ENCODE assay signal across 1 cellular context in genomic region chr1:177355575-177355974, GRCh38.
TF ChIP-seq lines count a peak whose summit lies in the region.

No MANE protein-coding gene starts in this region.

TF ChIP-seq in HepG2, 621 proteins besides CTCF, POLR2A, EP300 and RAD21 (continued from another document):
- no peak for TF ChIP-seq ZNF512 (CRISPR knock-in tag; IDR thresholded peaks at IDR 0.05)
- no peak for TF ChIP-seq SRSF9 (IDR thresholded peaks at IDR 0.05; ENCODE audit: borderline replicate concordance, insufficient read depth, low read depth, low read length, poor library complexity, severe bottlenecking)
- peak; percentile 62 for TF ChIP-seq SMC3 (IDR thresholded peaks at IDR 0.05; ENCODE audit: low read length)
- TF ChIP-seq STAG1 (CRISPR knock-in tag; IDR thresholded peaks at IDR 0.05) = peak; percentile 50
- TF ChIP-seq ZNF629 (CRISPR knock-in tag; conservative IDR thresholded peaks at IDR 0.05) = no peak
- no peak for TF ChIP-seq THAP7 (CRISPR knock-in tag; IDR thresholded peaks at IDR 0.05)
- TF ChIP-seq ZNF34 (CRISPR knock-in tag; IDR thresholded peaks at IDR 0.05; ENCODE audit: borderline replicate concordance) = no peak
- TF ChIP-seq, protein P1, sequence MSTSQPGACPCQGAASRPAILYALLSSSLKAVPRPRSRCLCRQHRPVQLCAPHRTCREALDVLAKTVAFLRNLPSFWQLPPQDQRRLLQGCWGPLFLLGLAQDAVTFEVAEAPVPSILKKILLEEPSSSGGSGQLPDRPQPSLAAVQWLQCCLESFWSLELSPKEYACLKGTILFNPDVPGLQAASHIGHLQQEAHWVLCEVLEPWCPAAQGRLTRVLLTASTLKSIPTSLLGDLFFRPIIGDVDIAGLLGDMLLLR (CRISPR knock-in tag; IDR thresholded peaks at IDR 0.05) = no peak
- TF ChIP-seq ZNF557 (CRISPR knock-in tag; IDR thresholded peaks at IDR 0.05) = no peak
- no peak for TF ChIP-seq HMG20B (CRISPR knock-in tag; conservative IDR thresholded peaks at IDR 0.05)
TF ChIP-seq in HepG2: peak in this region for 2.
